Comparison of ENCODE assay signal across 2 cellular contexts in genomic region chr11:63782749-63783148, GRCh38.
A peak's percentile ranks its signal among the peaks of the same experiment; 100 is the strongest.
TF ChIP-seq lines count a peak whose summit lies in the region.

No MANE protein-coding gene starts in this region.

TF ChIP-seq in HEK293, 187 proteins besides CTCF, POLR2A, EP300 and RAD21:
- TF ChIP-seq FEZF1 (tag by site-specific recombination; IDR thresholded peaks at IDR 0.05) (no peak), ZNF121 (tag by site-specific recombination; IDR thresholded peaks at IDR 0.05) (peak; percentile 78)

TF ChIP-seq in K562, 482 proteins besides CTCF, POLR2A, EP300 and RAD21:
- no peak for TF ChIP-seq ZNF146 (CRISPR knock-in tag; IDR thresholded peaks at IDR 0.05; ENCODE audit: unreplicated experiment)
- TF ChIP-seq POLR2G (IDR thresholded peaks at IDR 0.05; ENCODE audit: low read depth, low read length): no peak
- TF ChIP-seq ZNF3 (CRISPR knock-in tag; IDR thresholded peaks at IDR 0.05): no peak
- TF ChIP-seq ZNF121 (CRISPR knock-in tag; conservative IDR thresholded peaks at IDR 0.05): peak; percentile 69
- TF ChIP-seq ZNF398 (CRISPR knock-in tag; IDR thresholded peaks at IDR 0.05): no peak
- TF ChIP-seq KLF10 (CRISPR knock-in tag; IDR thresholded peaks at IDR 0.05): no peak
- TF ChIP-seq NFYB (IDR thresholded peaks at IDR 0.05; ENCODE audit: extremely low read depth, insufficient read length): no peak
- no peak for TF ChIP-seq ARNT (IDR thresholded peaks at IDR 0.05)
- TF ChIP-seq TOE1 (IDR thresholded peaks at IDR 0.05; ENCODE audit: borderline replicate concordance): no peak
- no peak for TF ChIP-seq TOE1 (CRISPR knock-in tag; IDR thresholded peaks at IDR 0.05; ENCODE audit: borderline replicate concordance, low read depth)
TF ChIP-seq in K562: peak in this region for 1.
